ENCODE assay signal across 8 cellular contexts in the genomic region with DNA sequence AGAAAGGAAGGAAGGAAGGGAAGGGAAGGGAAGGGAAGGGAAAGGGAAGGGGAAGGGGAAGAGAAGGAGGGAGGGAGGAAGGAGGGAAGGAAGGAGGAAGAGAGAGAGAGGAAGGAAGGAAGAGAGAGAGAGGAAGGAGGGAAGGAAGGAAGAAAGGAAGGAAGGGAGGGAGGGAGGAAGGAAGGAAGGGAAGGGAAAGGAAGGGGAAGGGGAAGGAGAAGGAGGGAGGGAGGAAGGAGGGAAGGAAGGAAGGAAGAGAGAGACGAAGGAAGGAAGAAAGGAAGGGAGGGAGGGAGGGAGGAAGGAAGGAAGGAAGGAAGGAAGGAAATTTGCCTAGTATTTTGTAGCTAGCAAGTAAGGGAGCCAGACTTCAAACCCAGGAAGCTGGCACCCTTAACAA.
"Had no signal": no experiment of that assay in that cellular context is flagged by ENCODE, and none has a peak within 500 bp of the region (broad histone marks: within the 10 kb centered on the region; RNA-seq: fewer than 3 reads in every experiment).

No MANE protein-coding gene starts in this region.

- FAIRE-seq: G401.6, GM12878, GM12891, GM12892, GM18507, GM19239 had no signal

- H3K4me3 ChIP-seq: GM12878 had no signal

- ATAC-seq: GM12878 had no signal

- DNase-seq: GDM1, GF-D8 had no signal
